ENCODE assay signal across 1 cellular context in the genomic region with DNA sequence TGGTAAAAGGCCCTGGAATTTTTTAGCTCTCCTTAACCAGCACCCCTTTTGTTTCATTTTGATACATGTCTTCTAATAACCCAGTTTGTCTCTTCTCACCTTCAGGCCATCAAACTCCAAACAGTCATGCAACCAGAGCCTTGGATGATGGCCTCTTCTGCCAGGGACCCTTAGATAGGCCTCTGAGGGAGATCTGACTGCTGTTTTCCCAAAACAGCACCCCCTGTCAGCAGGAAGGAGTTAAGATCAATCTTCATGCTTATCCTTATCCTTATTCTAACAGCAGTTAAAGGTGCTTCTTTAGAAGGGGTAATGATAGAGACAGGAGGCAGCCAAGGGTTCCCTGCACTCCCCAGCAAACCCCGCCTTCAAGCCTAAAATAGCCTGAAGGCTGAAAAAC.
TF ChIP-seq lines count a peak whose summit lies in the region.

No MANE protein-coding gene starts in this region.

TF ChIP-seq in IMR-90, 13 proteins besides CTCF, POLR2A, EP300 and RAD21:
- TF ChIP-seq SMC3 (IDR thresholded peaks at IDR 0.05; ENCODE audit: low read depth, low read length) (no peak), RFX5 (IDR thresholded peaks at IDR 0.05; ENCODE audit: low read depth, low read length) (no peak)
- TF ChIP-seq, protein P1, sequence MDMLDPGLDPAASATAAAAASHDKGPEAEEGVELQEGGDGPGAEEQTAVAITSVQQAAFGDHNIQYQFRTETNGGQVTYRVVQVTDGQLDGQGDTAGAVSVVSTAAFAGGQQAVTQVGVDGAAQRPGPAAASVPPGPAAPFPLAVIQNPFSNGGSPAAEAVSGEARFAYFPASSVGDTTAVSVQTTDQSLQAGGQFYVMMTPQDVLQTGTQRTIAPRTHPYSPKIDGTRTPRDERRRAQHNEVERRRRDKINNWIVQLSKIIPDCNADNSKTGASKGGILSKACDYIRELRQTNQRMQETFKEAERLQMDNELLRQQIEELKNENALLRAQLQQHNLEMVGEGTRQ (IDR thresholded peaks at IDR 0.05; ENCODE audit: low read depth, low read length): no peak
